8 cellular contexts compared by ENCODE assay signal in genomic region chr1:32179443-32180185, GRCh38. TPM values are rescaled to one million over a fixed set of nuclear protein-coding genes. Genes with fewer than 3 reads are reported as not detected.
DNase-seq lines count a peak whose midpoint lies in the region; ATAC-seq, FAIRE-seq and TF ChIP-seq lines count a peak whose summit lies in the region.

Gene TXLNA (plus strand): TSS chr1:32179675. CDS start chr1:32180346, 671 bp downstream.

- no peaks in the 10 kb centered on the region for H3K27me3 ChIP-seq in keratinocyte (ENCODE audit: control insufficient read depth, extremely low read depth, insufficient read depth, low read length)

- peak within 1 kb of the TSS; percentile 74 for H2AFZ ChIP-seq in keratinocyte (ENCODE audit: control insufficient read depth, low read length)

- H3K79me2 ChIP-seq in keratinocyte (ENCODE audit: control insufficient read depth, insufficient read depth, low read length) = peaks cover 39% of the 10 kb centered on the region

- peaks cover 9 to 32% of the 10 kb centered on the region in 2 experiments for H3K36me3 ChIP-seq in keratinocyte (ENCODE audit: control insufficient read depth in 2 of 2, extremely low read depth in 1 of 2, insufficient read depth in 2 of 2, low read length in 2 of 2)

- H3K9me3 ChIP-seq in keratinocyte (ENCODE audit: control insufficient read depth, low read depth, low read length) = no peaks in the 10 kb centered on the region

- ATAC-seq in HG03175 (IDR thresholded peaks at IDR 0.05; ENCODE audit: unreplicated experiment) = peak; percentile 88

- H3K9me1 ChIP-seq in keratinocyte (ENCODE audit: control insufficient read depth, extremely low read depth, insufficient read depth, low read length) = peaks cover 3% of the 10 kb centered on the region

- no peaks in the 10 kb centered on the region for H4K20me1 ChIP-seq in keratinocyte (ENCODE audit: control insufficient read depth, extremely low read depth, insufficient read depth, low read length)

- H3K9ac ChIP-seq in keratinocyte (ENCODE audit: control insufficient read depth, extremely low read depth, insufficient read depth, low read length) = peak within 1 kb of the TSS; percentile 90

- H3K4me3 ChIP-seq in keratinocyte (ENCODE audit: control insufficient read depth in 2 of 3, extremely low read depth in 1 of 3, insufficient read depth in 2 of 3, low read depth in 1 of 3, low read length in 3 of 3) = peak within 1 kb of the TSS; percentile 47 to 95 (median 70)

- TF ChIP-seq CTCF in keratinocyte (optimal IDR thresholded peaks at IDR 0.05 in 1 of 3, IDR thresholded peaks at IDR 0.05 in 1 of 3, conservative IDR thresholded peaks at IDR 0.05 in 1 of 3; ENCODE audit: extremely low read depth in 1 of 3, insufficient read depth in 2 of 3, low read length in 3 of 3) = peak in 2 of 3 experiments; percentile 9 to 18

- H3K4me2 ChIP-seq in keratinocyte (ENCODE audit: control insufficient read depth, extremely low read depth, insufficient read depth, low read depth, low read length) = peak within 1 kb of the TSS; percentile 87

- H3K27ac ChIP-seq in keratinocyte (ENCODE audit: control insufficient read depth, insufficient read depth, low read length) = peak within 1 kb of the TSS; percentile 90

- in situ Hi-C loops in GM18951 (cut with MboI; ENCODE audit: low sequenced_read_pairs, unreplicated experiment) = no loop called here

- peak; percentile 94 for TF ChIP-seq POLR2A in GM18951 (IDR thresholded peaks at IDR 0.05; ENCODE audit: extremely low read depth, insufficient read depth, insufficient read length)

- dilution Hi-C loops in keratinocyte (cut with MboI; ENCODE audit: extremely low pct_ligation_motif_present, low sequenced_read_pairs) = no loop called here

- FAIRE-seq in keratinocyte (lab: Jason Lieb, UNC) = no peak

- DNase-seq in AG08396 (ENCODE audit: low spot score) (peak; percentile 98), NCI-H345 (lab: John Stamatoyannopoulos, UW) (peak; percentile 93), keratinocyte (ENCODE audit: low read depth, low spot score) (peak; percentile 60)
- peak; percentile 75 for DNase-seq in activated CD4-positive, CD25-positive, alpha-beta regulatory T cell treated with anti-CD3 and anti-CD28 coated beads, Interleukin-2, amount 50 U/mL, for 16 hours (ENCODE audit: low read depth, low spot score)
- DNase-seq in central memory CD4-positive, alpha-beta T cell = peak; percentile 84
- DNase-seq in stimulated activated CD4-positive, alpha-beta T cell treated with anti-CD3 and anti-CD28 coated beads, Interleukin-15, amount 100 ng/mL, for 1 hour (ENCODE audit: low read depth in 1 of 2, low spot score in 1 of 2) = peak; percentile 77 to 86

- H3K4me1 ChIP-seq in keratinocyte (ENCODE audit: control insufficient read depth, extremely low read depth, insufficient read depth, low read length) = peaks cover 19% of the 10 kb centered on the region

RNA-seq across cellular contexts. Expression of gene TXLNA, which starts in this region (rescaled TPM):
- polyA plus RNA-seq in keratinocyte = 17.1 to 35.8 TPM (median 20.0 TPM) in 3 replicates
- polyA plus RNA-seq in keratinocyte (2011; ENCODE audit: low read depth) = 13.2 TPM
- 18.6 and 22.9 TPM in 2 replicates for polyA plus RNA-seq in keratinocyte (2011; cell fraction: cytosol; rRNA removed)
- polyA plus RNA-seq in keratinocyte (2011; cell fraction: nucleus; rRNA removed) = 52.0 and 54.8 TPM in 2 replicates
- 18.5 and 27.6 TPM in 2 replicates for polyA plus RNA-seq in keratinocyte (2012; ENCODE audit: low replicate concordance)
- polyA minus RNA-seq in keratinocyte = 26.3 to 43.0 TPM (median 36.3 TPM) in 3 replicates
- 18.4 TPM for polyA minus RNA-seq in keratinocyte (2011; cell fraction: cytosol; rRNA and poly(A)+ RNA removed)
- 21.3 and 34.5 TPM in 2 replicates for polyA minus RNA-seq in keratinocyte (2011; cell fraction: nucleus; rRNA and poly(A)+ RNA removed)

Comparison
In these comparisons a context has a peak if more than half of its experiments do, and no peak if none do; other contexts are left out.
1. Peak in every context shown above with its lines: DNase-seq, ATAC-seq, H3K4me3 ChIP-seq and H3K27ac ChIP-seq.